1 cellular context compared by ENCODE assay signal in genomic region chr15:88992216-88992615, GRCh38.
TF ChIP-seq lines count a peak whose summit lies in the region.

No MANE protein-coding gene starts in this region.

TF ChIP-seq in IMR-90, 13 proteins besides CTCF, POLR2A, EP300 and RAD21 (continued from another document):
- TF ChIP-seq USF2 (IDR thresholded peaks at IDR 0.05; ENCODE audit: low read depth, low read length) (no peak), CEBPB (IDR thresholded peaks at IDR 0.05; ENCODE audit: low read depth, low read length) (no peak), FOS (IDR thresholded peaks at IDR 0.05; ENCODE audit: low read depth, low read length) (no peak), ELK1 (IDR thresholded peaks at IDR 0.05; ENCODE audit: borderline replicate concordance, low read depth, low read length) (no peak), MXI1 (IDR thresholded peaks at IDR 0.05; ENCODE audit: borderline replicate concordance, low read depth, low read length) (no peak)
TF ChIP-seq in IMR-90: peak in this region for 0.
